ENCODE assay signal across 9 cellular contexts in genomic region chr14:34482463-34482862, GRCh38.
"Had no signal": no experiment of that assay in that cellular context is flagged by ENCODE, and none has a peak within 500 bp of the region (broad histone marks: within the 10 kb centered on the region; RNA-seq: fewer than 3 reads in every experiment).

No MANE protein-coding gene starts in this region.

- H3K4me3 Mint-ChIP-seq: GM23338, HFFc6 had no signal

- H3K36me3 ChIP-seq: HAP-1 had no signal

- ATAC-seq: GM23338, HCT116, K562 had no signal

- H3K27ac Mint-ChIP-seq: GM23338, HFFc6 had no signal

- H3K9me3 ChIP-seq: HAP-1 had no signal

- H2AFZ ChIP-seq: GM23338 had no signal

- H3K4me3 ChIP-seq: GM23338, HAP-1, K562 had no signal

- H3K27ac ChIP-seq: HL-60 had no signal

- DNase-seq: HFFc6, IMR-90 had no signal

- H3K4me2 ChIP-seq: GM23338 had no signal

- FAIRE-seq: H1, H54, K562 had no signal

- H3K9me3 Mint-ChIP-seq: GM23338, HFFc6 had no signal
